Comparison of ENCODE assay signal across 8 cellular contexts in the genomic region with DNA sequence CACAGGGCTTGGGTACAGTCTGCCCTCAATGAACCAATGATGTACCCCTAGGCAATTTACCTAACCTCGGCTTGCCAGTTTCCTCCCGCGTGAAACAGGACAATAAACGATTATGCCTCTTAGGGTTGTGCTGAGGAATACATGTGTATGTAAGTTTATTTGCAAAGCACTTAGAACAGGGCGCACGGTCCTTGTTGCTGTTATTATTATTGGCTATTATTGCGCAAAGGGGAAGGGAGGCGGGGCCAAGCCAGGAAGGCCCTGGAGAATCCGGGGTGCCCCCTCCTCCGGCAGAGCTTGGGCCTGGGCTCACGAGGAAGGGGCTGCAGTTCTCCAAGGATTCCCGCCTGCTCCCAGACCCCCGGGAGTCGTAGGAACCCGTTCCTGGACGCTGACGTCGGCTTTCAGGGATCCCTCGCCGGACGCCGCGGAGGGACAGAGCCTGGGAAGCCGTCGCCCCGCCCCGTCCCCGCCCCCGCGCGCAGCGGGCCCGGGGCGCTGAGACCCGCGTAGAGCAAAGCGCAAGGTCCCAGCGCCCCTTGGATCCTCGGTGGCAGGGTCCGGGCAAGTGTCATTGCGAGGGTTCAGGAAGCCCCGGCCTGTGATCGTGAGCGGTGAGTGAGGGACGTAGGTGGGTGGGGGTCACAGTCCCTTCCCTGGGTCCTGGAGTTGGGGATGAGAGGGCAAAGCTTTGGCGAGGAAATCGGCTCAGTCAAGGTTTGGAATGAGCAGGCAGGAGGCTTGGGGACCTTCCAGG. TPM values are rescaled to one million over a fixed set of nuclear protein-coding genes. Genes with fewer than 3 reads are reported as not detected.
DNase-seq lines count a peak whose midpoint lies in the region; FAIRE-seq and TF ChIP-seq lines count a peak whose summit lies in the region.

A gene (plus strand): TSS at position 293 of the 757 bp plus-strand sequence. CDS start 1,777 bp downstream, outside the sequence.

- peak within 1 kb of the TSS; percentile 80 for H3K4me3 Mint-ChIP-seq in astrocyte (ENCODE audit: unreplicated experiment)

- H3K27ac Mint-ChIP-seq in astrocyte (ENCODE audit: unreplicated experiment) = peak within 1 kb of the TSS; percentile 44

- H3K79me2 ChIP-seq in ACC112 (ENCODE audit: control insufficient read depth, insufficient read depth, low read length, unreplicated experiment) = no peaks in the 10 kb centered on the region
- no peaks in the 10 kb centered on the region for H3K79me2 ChIP-seq in astrocyte (ENCODE audit: insufficient read depth, low read length)

- H3K4me3 ChIP-seq in ACC112 (ENCODE audit: low read depth, low read length) (peak within 1 kb of the TSS; percentile 76), astrocyte (ENCODE audit: insufficient read depth, low read depth, low read length) (peak within 1 kb of the TSS; percentile 64), iPS-18a (ENCODE audit: low read length) (peak within 1 kb of the TSS; percentile 70), skin epidermis (peak within 1 kb of the TSS; percentile 34 to 65 (median 43))

- no peak for FAIRE-seq in astrocyte (lab: Jason Lieb, UNC)

- DNase-seq in HuH-7.5 (ENCODE audit: low spot score) (peak; percentile 43), astrocyte (ENCODE audit: low read depth) (no peak), NCI-H2107 treated with DMSO at 0.1 percent for 48 hours (lab: John Stamatoyannopoulos, UW; ENCODE audit: unreplicated experiment) (no peak), epidermal melanocyte (ENCODE audit: insufficient read length, low spot score) (no peak), LoVo (ENCODE audit: low spot score) (no peak)

- H3K4me1 ChIP-seq in ACC112 (ENCODE audit: control insufficient read depth, insufficient read depth, low read length, unreplicated experiment) (no peaks in the 10 kb centered on the region), astrocyte (ENCODE audit: insufficient read depth, low read length) (peaks cover 20% of the 10 kb centered on the region), iPS-18a (ENCODE audit: control insufficient read depth, low read depth, low read length) (peaks cover 6% of the 10 kb centered on the region)

- H3K9me3 Mint-ChIP-seq in astrocyte (ENCODE audit: unreplicated experiment) = no peaks in the 10 kb centered on the region

- H3K9me3 ChIP-seq in astrocyte (ENCODE audit: insufficient read depth, low read depth, low read length) = no peaks in the 10 kb centered on the region
- no peaks in the 10 kb centered on the region for H3K9me3 ChIP-seq in iPS-18a (ENCODE audit: control insufficient read depth, low read depth, low read length)

- H3K27me3 Mint-ChIP-seq in astrocyte (ENCODE audit: low read depth, unreplicated experiment) = no peaks in the 10 kb centered on the region

- H3K4me2 ChIP-seq in astrocyte (ENCODE audit: low read length) = peak within 1 kb of the TSS; percentile 84

- no peaks in the 10 kb centered on the region for H4K20me1 ChIP-seq in astrocyte (ENCODE audit: insufficient read depth, low read length)

- H3K27me3 ChIP-seq in ACC112 (ENCODE audit: insufficient read depth, low read length) (no peaks in the 10 kb centered on the region), astrocyte (ENCODE audit: insufficient read depth, low read length) (no peaks in the 10 kb centered on the region), iPS-18a (ENCODE audit: control insufficient read depth, insufficient read depth, low read length) (peaks cover 8% of the 10 kb centered on the region)

- H3K36me3 Mint-ChIP-seq in astrocyte (ENCODE audit: low read depth, unreplicated experiment) = peaks cover 5% of the 10 kb centered on the region

- no peaks in the 10 kb centered on the region for H3K36me3 ChIP-seq in ACC112 (ENCODE audit: insufficient read depth, low read length)
- no peaks in the 10 kb centered on the region for H3K36me3 ChIP-seq in astrocyte (ENCODE audit: insufficient read depth, low read length)
- H3K36me3 ChIP-seq in iPS-18a (ENCODE audit: control insufficient read depth, low read depth, low read length) = no peaks in the 10 kb centered on the region

- H3K4me1 Mint-ChIP-seq in astrocyte (ENCODE audit: low read depth, unreplicated experiment) = peaks cover 8% of the 10 kb centered on the region

- no peak within 1 kb of the TSS for H2AFZ ChIP-seq in ACC112 (ENCODE audit: low read length, unreplicated experiment)
- H2AFZ ChIP-seq in astrocyte (ENCODE audit: low read depth, low read length) = peak within 1 kb of the TSS; percentile 94

- no peak for TF ChIP-seq CTCF in astrocyte (IDR thresholded peaks at IDR 0.05; ENCODE audit: insufficient read depth, low read depth, low read length)

- H3K9ac ChIP-seq in astrocyte (ENCODE audit: low read length) (peak within 1 kb of the TSS; percentile 74), iPS-18a (ENCODE audit: low read length) (peak within 1 kb of the TSS; percentile 8)

- H3K27ac ChIP-seq in ACC112 (ENCODE audit: low read depth, low read length) (no peak within 1 kb of the TSS), astrocyte (ENCODE audit: low read depth, low read length) (no peak within 1 kb of the TSS), iPS-18a (ENCODE audit: low read length) (no peak within 1 kb of the TSS), skin epidermis (peak within 1 kb of the TSS in 20 of 21 experiments; percentile 1 to 88 (median 78))

RNA-seq across cellular contexts. Expression of the gene that starts here (rescaled TPM):
- total RNA-seq in astrocyte = 7.4 and 8.9 TPM in 2 replicates

Comparison
In these comparisons a context has a peak if more than half of its experiments do, and no peak if none do; other contexts are left out.
1. H3K27ac ChIP-seq: peak in skin epidermis (20 of 21); none in ACC112 (single experiment), astrocyte (single experiment) and iPS-18a (single experiment).
2. Peak in every context shown above with its lines, with median percentiles within 50 percentile points of each other: H3K4me3 ChIP-seq.